Comparison of ENCODE assay signal across 8 cellular contexts in the genomic region with DNA sequence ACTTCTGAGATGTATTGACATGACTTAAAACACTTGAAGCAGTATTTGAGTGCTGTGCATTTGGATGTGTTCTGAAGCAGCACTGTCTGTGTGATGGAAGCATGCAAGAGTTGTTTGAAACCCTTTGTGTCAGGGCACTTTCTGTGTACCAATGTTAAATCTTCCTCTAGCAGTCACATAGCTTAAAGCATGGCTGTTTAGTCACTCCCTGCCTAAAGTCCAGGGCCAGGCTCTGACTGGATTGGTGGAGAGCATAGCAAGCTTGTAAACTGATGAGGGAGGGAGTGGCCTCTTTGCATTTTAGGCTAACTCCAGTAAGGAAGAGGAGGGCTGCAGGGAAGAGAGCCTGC.
DNase-seq lines count a peak whose midpoint lies in the region; ATAC-seq and TF ChIP-seq lines count a peak whose summit lies in the region.
"Had no signal": no experiment of that assay in that cellular context is flagged by ENCODE, and none has a peak within 500 bp of the region (broad histone marks: within the 10 kb centered on the region; RNA-seq: fewer than 3 reads in every experiment).

No MANE protein-coding gene starts in this region.

- H3K27ac Mint-ChIP-seq in CD14-positive monocyte = no peak overlapping the region
- H3K27ac Mint-ChIP-seq: activated naive CD4-positive, alpha-beta T cell treated with anti-CD3 and anti-CD28 coated beads for 36 hours had no signal

- no peak overlapping the region for H3K4me3 ChIP-seq in HUES64 (ENCODE audit: low read length)
- peak overlapping the region; percentile 9; the same call in 1 of the 2 replicates for H3K4me3 ChIP-seq in iPS-20b (ENCODE audit: low read length)
- H3K4me3 ChIP-seq in tibial artery = no peak overlapping the region

- TF ChIP-seq CTCF in VCaP (conservative IDR thresholded peaks at IDR 0.05) (no peak), tibial artery (IDR thresholded peaks at IDR 0.05) (no peak), CD14-positive monocyte (IDR thresholded peaks at IDR 0.05) (no peak)

- H3K27me3 Mint-ChIP-seq in CD14-positive monocyte (ENCODE audit: low read depth in 3 of 3) = no peaks in the 10 kb centered on the region

- no peak for DNase-seq in tibial artery
- no peak for DNase-seq in CD14-positive monocyte (ENCODE audit: low spot score)
- no peak for DNase-seq in T-helper 2 cell
- DNase-seq: activated naive CD4-positive, alpha-beta T cell treated with anti-CD3 and anti-CD28 coated beads for 36 hours had no signal

- peak overlapping the region; percentile 19; the same call in 1 of the 2 replicates for H3K27ac ChIP-seq in HUES64 (ENCODE audit: low read depth, low read length)
- peak overlapping the region; percentile 59 for H3K27ac ChIP-seq in VCaP
- peak overlapping the region; percentile 12 for H3K27ac ChIP-seq in iPS-20b (ENCODE audit: low read length)
- peak overlapping the region; percentile 36 to 64 for H3K27ac ChIP-seq in tibial artery

- H3K36me3 Mint-ChIP-seq in CD14-positive monocyte = no peaks in the 10 kb centered on the region

- H3K9ac ChIP-seq in HUES64 (ENCODE audit: low read depth, low read length) = no peak overlapping the region
- peak overlapping the region; percentile 56; the same call in 1 of the 2 replicates for H3K9ac ChIP-seq in iPS-20b (ENCODE audit: low read depth, low read length)

- H3K4me1 Mint-ChIP-seq in CD14-positive monocyte = peaks cover 36% of the 10 kb centered on the region

- H3K36me3 ChIP-seq in HUES64 (ENCODE audit: insufficient read depth, low read length) (no peaks in the 10 kb centered on the region), iPS-20b (ENCODE audit: insufficient read depth, low read depth, low read length) (no peaks in the 10 kb centered on the region; the same call in 1 of the 2 replicates), tibial artery (no peaks in the 10 kb centered on the region)

- intact Hi-C loops in tibial artery (cut with DNase I; ENCODE audit: low total_unique reads) (no loop called here), CD14-positive monocyte (cut with micrococcal nuclease) (no loop called here)

- H3K9me3 ChIP-seq in HUES64 (ENCODE audit: insufficient read depth, low read depth, low read length) (no peaks in the 10 kb centered on the region), iPS-20b (ENCODE audit: insufficient read depth, low read depth, low read length) (no peaks in the 10 kb centered on the region; the same call in 1 of the 2 replicates), tibial artery (no peaks in the 10 kb centered on the region)

- no peak for ATAC-seq in HG02798 (IDR thresholded peaks at IDR 0.05; ENCODE audit: poor library complexity, unreplicated experiment)

- no peak overlapping the region for H3K4me3 Mint-ChIP-seq in CD14-positive monocyte
- H3K4me3 Mint-ChIP-seq: activated naive CD4-positive, alpha-beta T cell treated with anti-CD3 and anti-CD28 coated beads for 36 hours had no signal

- no peaks in the 10 kb centered on the region for H3K9me3 Mint-ChIP-seq in CD14-positive monocyte
- H3K9me3 Mint-ChIP-seq: activated naive CD4-positive, alpha-beta T cell treated with anti-CD3 and anti-CD28 coated beads for 36 hours had no signal

- peaks cover 57% of the 10 kb centered on the region for H3K4me1 ChIP-seq in HUES64 (ENCODE audit: insufficient read depth, low read length)
- peaks cover 47% of the 10 kb centered on the region for H3K4me1 ChIP-seq in iPS-20b (ENCODE audit: insufficient read depth, low read length)
- peaks cover 0 to 53% (median 21%) of the 10 kb centered on the region in 4 donors for H3K4me1 ChIP-seq in tibial artery

- H3K27me3 ChIP-seq in HUES64 (ENCODE audit: insufficient read depth, low read length) = no peaks in the 10 kb centered on the region
- H3K27me3 ChIP-seq in iPS-20b (ENCODE audit: insufficient read depth, low read length) = no peaks in the 10 kb centered on the region
- no peaks in the 10 kb centered on the region for H3K27me3 ChIP-seq in tibial artery
